In the genomic region with DNA sequence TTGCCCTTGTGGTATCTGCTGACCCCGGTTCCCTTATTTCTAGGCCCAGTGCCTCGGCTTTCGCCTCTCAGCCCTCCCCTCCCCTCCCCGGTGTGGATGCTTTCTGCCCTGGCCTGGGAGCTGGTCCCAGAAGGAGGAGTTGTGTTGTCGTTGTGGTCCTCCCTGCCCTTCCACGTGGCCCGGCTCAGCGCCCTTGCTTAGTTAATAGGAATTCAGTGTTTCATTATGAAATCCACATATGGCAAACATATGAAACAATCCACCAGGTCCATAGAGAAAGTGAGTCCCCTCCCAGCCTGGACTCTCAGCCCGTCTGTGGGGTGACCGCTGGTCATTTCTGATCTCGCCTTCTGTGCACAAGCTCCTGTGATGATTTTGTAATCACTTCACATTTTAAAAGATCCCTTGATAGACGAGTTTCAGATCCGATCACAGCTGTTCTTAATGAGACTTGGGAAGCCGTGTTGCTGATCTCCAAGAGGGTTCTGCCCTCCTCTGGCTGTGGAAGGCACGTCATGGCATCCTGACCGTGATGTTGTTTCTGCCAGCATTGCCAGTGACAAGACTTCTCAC, we compare ENCODE assay signal across 10 cellular contexts.
DNase-seq lines count a peak whose midpoint lies in the region; ATAC-seq and TF ChIP-seq lines count a peak whose summit lies in the region.
"Had no signal": no experiment of that assay in that cellular context is flagged by ENCODE, and none has a peak within 500 bp of the region (broad histone marks: within the 10 kb centered on the region; RNA-seq: fewer than 3 reads in every experiment).

No MANE protein-coding gene starts in this region.

- H3K4me1 Mint-ChIP-seq in activated CD8-positive, alpha-beta T cell treated with anti-CD3 and anti-CD28 coated beads for 36 hours (ENCODE audit: low read depth): no peaks in the 10 kb centered on the region

- DNase-seq in AG09319 (ENCODE audit: extremely low read depth, low read depth): peak; percentile 88
- peak; percentile 80 for DNase-seq in pons (ENCODE audit: low spot score)
- no peak for DNase-seq in activated CD8-positive, alpha-beta memory T cell treated with anti-CD3 and anti-CD28 coated beads for 24 hours
- DNase-seq in DMS153 treated with DMSO at 0.1 percent for 48 hours (lab: John Stamatoyannopoulos, UW; ENCODE audit: unreplicated experiment): no peak
- no peak for DNase-seq in activated CD8-positive, alpha-beta T cell treated with anti-CD3 and anti-CD28 coated beads for 36 hours
- no peak for DNase-seq in left colon
- DNase-seq: mammary epithelial cell had no signal

- POLR2A ChIA-PET in activated CD8-positive, alpha-beta T cell treated with anti-CD3 and anti-CD28 coated beads for 36 hours (lab: Charles Lee): interaction anchor here (0.8 kb wide), 1 partner anchor 332 kb away, joined by 3 read pairs; no protein-coding TSS in a partner anchor

- WGBS in gastroesophageal sphincter (ENCODE audit: low coverage in 1 of 2), 2 donors: 59 to 60% methylated on average over 4 to 12 of the region's 16 CpGs

- H3K4me3 ChIP-seq in WI38 (ENCODE audit: low read depth, low read length): no peak overlapping the region
- H3K4me3 ChIP-seq in gastroesophageal sphincter: no peak overlapping the region

- peaks cover 0 to 80% of the 10 kb centered on the region in 2 donors for H3K36me3 ChIP-seq in gastroesophageal sphincter

- peak overlapping the region in 3 of 4 donors; percentile 66 to 72 (median 71) for H3K27ac ChIP-seq in gastroesophageal sphincter

- H3K9me3 Mint-ChIP-seq in activated CD8-positive, alpha-beta T cell treated with anti-CD3 and anti-CD28 coated beads for 36 hours: no peaks in the 10 kb centered on the region
- H3K9me3 Mint-ChIP-seq: dendritic cell treated with granulocyte-macrophage colony-stimulating factor and Interleukin-4, amounts not matched to agents 40 ng/mL and 50 ng/mL, for 4 days had no signal

- H3K27me3 Mint-ChIP-seq in activated CD8-positive, alpha-beta T cell treated with anti-CD3 and anti-CD28 coated beads for 36 hours: no peaks in the 10 kb centered on the region
- H3K27me3 Mint-ChIP-seq: dendritic cell treated with granulocyte-macrophage colony-stimulating factor and Interleukin-4, amounts not matched to agents 40 ng/mL and 50 ng/mL, for 4 days had no signal

- H3K9me3 ChIP-seq in gastroesophageal sphincter: no peaks in the 10 kb centered on the region

- H3K4me1 ChIP-seq in gastroesophageal sphincter: peaks cover 0 to 23% (median 12%) of the 10 kb centered on the region in 3 donors

- H3K27me3 ChIP-seq in gastroesophageal sphincter: no peaks in the 10 kb centered on the region

- ATAC-seq in gastroesophageal sphincter (peak; percentile 63), left colon (no peak)
- ATAC-seq in activated CD8-positive, alpha-beta T cell treated with anti-CD3 and anti-CD28 coated beads for 36 hours: no peak

- no peaks in the 10 kb centered on the region for H3K36me3 Mint-ChIP-seq in activated CD8-positive, alpha-beta T cell treated with anti-CD3 and anti-CD28 coated beads for 36 hours (ENCODE audit: low read depth)

- TF ChIP-seq EP300 in gastroesophageal sphincter (IDR thresholded peaks at IDR 0.05): no peak

- TF ChIP-seq CTCF in AG09319 (IDR thresholded peaks at IDR 0.05; ENCODE audit: low read depth, low read length) (peak; percentile 69), WI38 (IDR thresholded peaks at IDR 0.05; ENCODE audit: low read depth, low read length) (0 out of 2 replicates have a peak, but pooled peaks have one; percentile 16), gastroesophageal sphincter (IDR thresholded peaks at IDR 0.05) (peak in 2 of 4 experiments; percentile 13 to 39)
- TF ChIP-seq CTCF in activated CD8-positive, alpha-beta T cell treated with anti-CD3 and anti-CD28 coated beads for 36 hours (IDR thresholded peaks at IDR 0.05): no peak

- H3K4me3 Mint-ChIP-seq in activated CD8-positive, alpha-beta T cell treated with anti-CD3 and anti-CD28 coated beads for 36 hours: no peak overlapping the region
- H3K4me3 Mint-ChIP-seq: dendritic cell treated with granulocyte-macrophage colony-stimulating factor and Interleukin-4, amounts not matched to agents 40 ng/mL and 50 ng/mL, for 4 days had no signal

- TF ChIP-seq POLR2A in gastroesophageal sphincter (IDR thresholded peaks at IDR 0.05): no peak

- intact Hi-C loops in activated CD8-positive, alpha-beta T cell treated with anti-CD3 and anti-CD28 coated beads for 36 hours (cut with micrococcal nuclease): no loop called here
- intact Hi-C loops in left colon (cut with DNase I, micrococcal nuclease): no loop called here

- CTCF ChIA-PET in activated CD8-positive, alpha-beta T cell treated with anti-CD3 and anti-CD28 coated beads for 36 hours (lab: Charles Lee): no interaction called here

- no peak overlapping the region for H3K27ac Mint-ChIP-seq in activated CD8-positive, alpha-beta T cell treated with anti-CD3 and anti-CD28 coated beads for 36 hours
- H3K27ac Mint-ChIP-seq: dendritic cell treated with granulocyte-macrophage colony-stimulating factor and Interleukin-4, amounts not matched to agents 40 ng/mL and 50 ng/mL, for 4 days had no signal

Comparison
In these comparisons a context has a peak if more than half of its experiments do, and no peak if none do; other contexts are left out.
1. DNase-seq: peak in AG09319 (single experiment) and pons (single experiment); none in activated CD8-positive, alpha-beta memory T cell treated with anti-CD3 and anti-CD28 coated beads for 24 hours (single experiment), DMS153 treated with DMSO at 0.1 percent for 48 hours (single experiment), activated CD8-positive, alpha-beta T cell treated with anti-CD3 and anti-CD28 coated beads for 36 hours (single experiment) and left colon (0 of 2).